ENCODE assay signal across 1 cellular context in the genomic region with DNA sequence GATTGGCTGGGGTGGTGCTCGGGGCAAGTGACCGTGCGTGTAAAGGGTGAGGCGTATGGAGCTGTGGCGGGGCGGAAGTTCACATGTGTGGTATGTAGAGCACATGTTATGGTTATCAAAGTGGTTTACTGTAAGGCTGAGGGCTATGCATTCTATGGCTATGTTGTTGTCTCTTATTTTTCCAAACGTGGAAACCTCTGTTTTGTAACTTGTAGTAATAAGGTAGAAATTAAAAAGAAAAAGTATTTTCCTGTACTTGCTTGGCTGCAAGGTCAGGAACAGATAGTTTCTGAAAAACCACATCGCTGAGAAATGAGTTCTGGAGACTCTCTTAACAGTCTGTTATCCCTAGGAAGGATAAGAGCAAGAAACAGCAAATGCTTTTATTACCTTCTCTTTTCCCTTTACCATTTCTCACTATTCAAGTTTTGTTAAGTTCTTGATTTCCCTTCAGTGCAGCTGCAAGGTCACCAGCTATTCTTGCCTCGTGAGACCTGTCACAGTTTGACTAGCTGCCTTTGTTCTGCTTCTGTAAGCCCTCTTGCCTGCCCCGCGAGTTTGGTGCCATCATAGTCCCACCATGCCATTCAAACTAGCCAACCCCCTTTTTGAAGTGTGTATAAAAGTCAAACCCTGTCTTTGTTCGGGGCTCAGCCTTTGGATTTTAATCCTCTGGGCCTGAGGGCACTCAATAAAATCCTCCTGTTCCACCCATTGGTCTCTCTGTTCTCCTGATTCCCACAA.
A peak's percentile ranks its signal among the peaks of the same experiment; 100 is the strongest.
TF ChIP-seq lines count a peak whose summit lies in the region.

No MANE protein-coding gene starts in this region.

TF ChIP-seq in HepG2, 621 proteins besides CTCF, POLR2A, EP300 and RAD21 (continued from another document and continues in another):
- TF ChIP-seq, protein P1, sequence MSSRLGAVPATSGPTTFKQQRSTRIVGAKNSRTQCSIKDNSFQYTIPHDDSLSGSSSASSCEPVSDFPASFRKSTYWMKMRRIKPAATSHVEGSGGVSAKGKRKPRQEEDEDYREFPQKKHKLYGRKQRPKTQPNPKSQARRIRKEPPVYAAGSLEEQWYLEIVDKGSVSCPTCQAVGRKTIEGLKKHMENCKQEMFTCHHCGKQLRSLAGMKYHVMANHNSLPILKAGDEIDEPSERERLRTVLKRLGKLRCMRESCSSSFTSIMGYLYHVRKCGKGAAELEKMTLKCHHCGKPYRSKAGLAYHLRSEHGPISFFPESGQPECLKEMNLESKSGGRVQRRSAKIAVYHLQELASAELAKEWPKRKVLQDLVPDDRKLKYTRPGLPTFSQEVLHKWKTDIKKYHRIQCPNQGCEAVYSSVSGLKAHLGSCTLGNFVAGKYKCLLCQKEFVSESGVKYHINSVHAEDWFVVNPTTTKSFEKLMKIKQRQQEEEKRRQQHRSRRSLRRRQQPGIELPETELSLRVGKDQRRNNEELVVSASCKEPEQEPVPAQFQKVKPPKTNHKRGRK (CRISPR knock-in tag; IDR thresholded peaks at IDR 0.05) = no peak
- TF ChIP-seq ZNF83 (CRISPR knock-in tag; IDR thresholded peaks at IDR 0.05; ENCODE audit: borderline replicate concordance) = no peak
- TF ChIP-seq MEF2D (CRISPR knock-in tag; IDR thresholded peaks at IDR 0.05) = no peak
- no peak for TF ChIP-seq EEA1 (CRISPR knock-in tag; IDR thresholded peaks at IDR 0.05; ENCODE audit: borderline replicate concordance)
- TF ChIP-seq POGZ (CRISPR knock-in tag; IDR thresholded peaks at IDR 0.05) = 0 out of 2 replicates have a peak, but pooled peaks have one; percentile 39
- TF ChIP-seq SP5 (CRISPR knock-in tag; IDR thresholded peaks at IDR 0.05; ENCODE audit: borderline replicate concordance, low read depth) = no peak
- TF ChIP-seq CBX1 (IDR thresholded peaks at IDR 0.05; ENCODE audit: low read depth) = peak; percentile 96
- TF ChIP-seq, protein P2, sequence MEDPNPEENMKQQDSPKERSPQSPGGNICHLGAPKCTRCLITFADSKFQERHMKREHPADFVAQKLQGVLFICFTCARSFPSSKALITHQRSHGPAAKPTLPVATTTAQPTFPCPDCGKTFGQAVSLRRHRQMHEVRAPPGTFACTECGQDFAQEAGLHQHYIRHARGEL (CRISPR knock-in tag; IDR thresholded peaks at IDR 0.05) = no peak
- no peak for TF ChIP-seq ZNF672 (CRISPR knock-in tag; IDR thresholded peaks at IDR 0.05)
- TF ChIP-seq, protein P3, sequence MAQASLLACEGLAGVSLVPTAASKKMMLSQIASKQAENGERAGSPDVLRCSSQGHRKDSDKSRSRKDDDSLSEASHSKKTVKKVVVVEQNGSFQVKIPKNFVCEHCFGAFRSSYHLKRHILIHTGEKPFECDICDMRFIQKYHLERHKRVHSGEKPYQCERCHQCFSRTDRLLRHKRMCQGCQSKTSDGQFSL (CRISPR knock-in tag; IDR thresholded peaks at IDR 0.05) = peak; percentile 61
- TF ChIP-seq RFX3 (CRISPR knock-in tag; IDR thresholded peaks at IDR 0.05) = no peak; the same call in 1 of the 2 replicates
- 0 out of 2 replicates have a peak, but pooled peaks have one; percentile 33 for TF ChIP-seq HMG20B (CRISPR knock-in tag; conservative IDR thresholded peaks at IDR 0.05)
- no peak for TF ChIP-seq TBL1XR1 (IDR thresholded peaks at IDR 0.05; ENCODE audit: borderline replicate concordance, low read length, partially characterized antibody)
- TF ChIP-seq, protein P4, sequence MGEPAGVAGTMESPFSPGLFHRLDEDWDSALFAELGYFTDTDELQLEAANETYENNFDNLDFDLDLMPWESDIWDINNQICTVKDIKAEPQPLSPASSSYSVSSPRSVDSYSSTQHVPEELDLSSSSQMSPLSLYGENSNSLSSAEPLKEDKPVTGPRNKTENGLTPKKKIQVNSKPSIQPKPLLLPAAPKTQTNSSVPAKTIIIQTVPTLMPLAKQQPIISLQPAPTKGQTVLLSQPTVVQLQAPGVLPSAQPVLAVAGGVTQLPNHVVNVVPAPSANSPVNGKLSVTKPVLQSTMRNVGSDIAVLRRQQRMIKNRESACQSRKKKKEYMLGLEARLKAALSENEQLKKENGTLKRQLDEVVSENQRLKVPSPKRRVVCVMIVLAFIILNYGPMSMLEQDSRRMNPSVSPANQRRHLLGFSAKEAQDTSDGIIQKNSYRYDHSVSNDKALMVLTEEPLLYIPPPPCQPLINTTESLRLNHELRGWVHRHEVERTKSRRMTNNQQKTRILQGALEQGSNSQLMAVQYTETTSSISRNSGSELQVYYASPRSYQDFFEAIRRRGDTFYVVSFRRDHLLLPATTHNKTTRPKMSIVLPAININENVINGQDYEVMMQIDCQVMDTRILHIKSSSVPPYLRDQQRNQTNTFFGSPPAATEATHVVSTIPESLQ (CRISPR knock-in tag; conservative IDR thresholded peaks at IDR 0.05) = no peak; the same call in 1 of the 2 replicates
- TF ChIP-seq, protein P5, sequence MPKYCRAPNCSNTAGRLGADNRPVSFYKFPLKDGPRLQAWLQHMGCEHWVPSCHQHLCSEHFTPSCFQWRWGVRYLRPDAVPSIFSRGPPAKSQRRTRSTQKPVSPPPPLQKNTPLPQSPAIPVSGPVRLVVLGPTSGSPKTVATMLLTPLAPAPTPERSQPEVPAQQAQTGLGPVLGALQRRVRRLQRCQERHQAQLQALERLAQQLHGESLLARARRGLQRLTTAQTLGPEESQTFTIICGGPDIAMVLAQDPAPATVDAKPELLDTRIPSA (CRISPR knock-in tag; IDR thresholded peaks at IDR 0.05; ENCODE audit: borderline replicate concordance) = no peak
- TF ChIP-seq, protein P6, sequence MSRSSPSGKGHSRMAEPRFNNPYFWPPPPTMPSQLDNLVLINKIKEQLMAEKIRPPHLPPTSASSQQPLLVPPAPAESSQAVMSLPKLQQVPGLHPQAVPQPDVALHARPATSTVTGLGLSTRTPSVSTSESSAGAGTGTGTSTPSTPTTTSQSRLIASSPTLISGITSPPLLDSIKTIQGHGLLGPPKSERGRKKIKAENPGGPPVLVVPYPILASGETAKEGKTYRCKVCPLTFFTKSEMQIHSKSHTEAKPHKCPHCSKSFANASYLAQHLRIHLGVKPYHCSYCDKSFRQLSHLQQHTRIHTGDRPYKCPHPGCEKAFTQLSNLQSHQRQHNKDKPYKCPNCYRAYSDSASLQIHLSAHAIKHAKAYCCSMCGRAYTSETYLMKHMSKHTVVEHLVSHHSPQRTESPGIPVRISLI (CRISPR knock-in tag; IDR thresholded peaks at IDR 0.05; ENCODE audit: borderline replicate concordance) = peak; percentile 54; the same call in 1 of the 2 replicates
- TF ChIP-seq CBFB (CRISPR knock-in tag; IDR thresholded peaks at IDR 0.05) = no peak
- no peak for TF ChIP-seq AHR (CRISPR knock-in tag; IDR thresholded peaks at IDR 0.05)
- TF ChIP-seq, protein P7, sequence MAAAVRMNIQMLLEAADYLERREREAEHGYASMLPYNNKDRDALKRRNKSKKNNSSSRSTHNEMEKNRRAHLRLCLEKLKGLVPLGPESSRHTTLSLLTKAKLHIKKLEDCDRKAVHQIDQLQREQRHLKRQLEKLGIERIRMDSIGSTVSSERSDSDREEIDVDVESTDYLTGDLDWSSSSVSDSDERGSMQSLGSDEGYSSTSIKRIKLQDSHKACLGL (CRISPR knock-in tag; IDR thresholded peaks at IDR 0.05) = 0 out of 2 replicates have a peak, but pooled peaks have one; percentile 16
- TF ChIP-seq NAIF1 (CRISPR knock-in tag; IDR thresholded peaks at IDR 0.05; ENCODE audit: borderline replicate concordance) = no peak
- no peak for TF ChIP-seq ZNF501 (CRISPR knock-in tag; IDR thresholded peaks at IDR 0.05)
- TF ChIP-seq ZBTB7B (CRISPR knock-in tag; IDR thresholded peaks at IDR 0.05) = no peak
- TF ChIP-seq ZNF468 (CRISPR knock-in tag; IDR thresholded peaks at IDR 0.05) = no peak
- no peak for TF ChIP-seq ONECUT2 (CRISPR knock-in tag; IDR thresholded peaks at IDR 0.05)
- peak; percentile 66 for TF ChIP-seq NCOA2 (CRISPR knock-in tag; IDR thresholded peaks at IDR 0.05)
- TF ChIP-seq, protein P8, sequence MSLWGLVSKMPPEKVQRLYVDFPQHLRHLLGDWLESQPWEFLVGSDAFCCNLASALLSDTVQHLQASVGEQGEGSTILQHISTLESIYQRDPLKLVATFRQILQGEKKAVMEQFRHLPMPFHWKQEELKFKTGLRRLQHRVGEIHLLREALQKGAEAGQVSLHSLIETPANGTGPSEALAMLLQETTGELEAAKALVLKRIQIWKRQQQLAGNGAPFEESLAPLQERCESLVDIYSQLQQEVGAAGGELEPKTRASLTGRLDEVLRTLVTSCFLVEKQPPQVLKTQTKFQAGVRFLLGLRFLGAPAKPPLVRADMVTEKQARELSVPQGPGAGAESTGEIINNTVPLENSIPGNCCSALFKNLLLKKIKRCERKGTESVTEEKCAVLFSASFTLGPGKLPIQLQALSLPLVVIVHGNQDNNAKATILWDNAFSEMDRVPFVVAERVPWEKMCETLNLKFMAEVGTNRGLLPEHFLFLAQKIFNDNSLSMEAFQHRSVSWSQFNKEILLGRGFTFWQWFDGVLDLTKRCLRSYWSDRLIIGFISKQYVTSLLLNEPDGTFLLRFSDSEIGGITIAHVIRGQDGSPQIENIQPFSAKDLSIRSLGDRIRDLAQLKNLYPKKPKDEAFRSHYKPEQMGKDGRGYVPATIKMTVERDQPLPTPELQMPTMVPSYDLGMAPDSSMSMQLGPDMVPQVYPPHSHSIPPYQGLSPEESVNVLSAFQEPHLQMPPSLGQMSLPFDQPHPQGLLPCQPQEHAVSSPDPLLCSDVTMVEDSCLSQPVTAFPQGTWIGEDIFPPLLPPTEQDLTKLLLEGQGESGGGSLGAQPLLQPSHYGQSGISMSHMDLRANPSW (CRISPR knock-in tag; IDR thresholded peaks at IDR 0.05; ENCODE audit: borderline replicate concordance) = 0 out of 2 replicates have a peak, but pooled peaks have one; percentile 60
- TF ChIP-seq, protein P9, sequence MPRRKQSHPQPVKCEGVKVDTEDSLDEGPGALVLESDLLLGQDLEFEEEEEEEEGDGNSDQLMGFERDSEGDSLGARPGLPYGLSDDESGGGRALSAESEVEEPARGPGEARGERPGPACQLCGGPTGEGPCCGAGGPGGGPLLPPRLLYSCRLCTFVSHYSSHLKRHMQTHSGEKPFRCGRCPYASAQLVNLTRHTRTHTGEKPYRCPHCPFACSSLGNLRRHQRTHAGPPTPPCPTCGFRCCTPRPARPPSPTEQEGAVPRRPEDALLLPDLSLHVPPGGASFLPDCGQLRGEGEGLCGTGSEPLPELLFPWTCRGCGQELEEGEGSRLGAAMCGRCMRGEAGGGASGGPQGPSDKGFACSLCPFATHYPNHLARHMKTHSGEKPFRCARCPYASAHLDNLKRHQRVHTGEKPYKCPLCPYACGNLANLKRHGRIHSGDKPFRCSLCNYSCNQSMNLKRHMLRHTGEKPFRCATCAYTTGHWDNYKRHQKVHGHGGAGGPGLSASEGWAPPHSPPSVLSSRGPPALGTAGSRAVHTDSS (CRISPR knock-in tag; conservative IDR thresholded peaks at IDR 0.05) = 0 out of 2 replicates have a peak, but pooled peaks have one; percentile 47
- TF ChIP-seq ESRRA (CRISPR knock-in tag; IDR thresholded peaks at IDR 0.05; ENCODE audit: low read depth) = no peak
- TF ChIP-seq ZNF713 (CRISPR knock-in tag; IDR thresholded peaks at IDR 0.05) = no peak
- no peak for TF ChIP-seq ZMYM4 (CRISPR knock-in tag; IDR thresholded peaks at IDR 0.05)
- TF ChIP-seq YEATS4 (CRISPR knock-in tag; IDR thresholded peaks at IDR 0.05; ENCODE audit: borderline replicate concordance) = no peak; the same call in 1 of the 2 replicates
- TF ChIP-seq MAF1 (CRISPR knock-in tag; IDR thresholded peaks at IDR 0.05; ENCODE audit: borderline replicate concordance) = peak; percentile 86; the same call in 1 of the 2 replicates
- TF ChIP-seq ZFP36L2 (CRISPR knock-in tag; IDR thresholded peaks at IDR 0.05) = 0 out of 2 replicates have a peak, but pooled peaks have one; percentile 35
- TF ChIP-seq, protein P10, sequence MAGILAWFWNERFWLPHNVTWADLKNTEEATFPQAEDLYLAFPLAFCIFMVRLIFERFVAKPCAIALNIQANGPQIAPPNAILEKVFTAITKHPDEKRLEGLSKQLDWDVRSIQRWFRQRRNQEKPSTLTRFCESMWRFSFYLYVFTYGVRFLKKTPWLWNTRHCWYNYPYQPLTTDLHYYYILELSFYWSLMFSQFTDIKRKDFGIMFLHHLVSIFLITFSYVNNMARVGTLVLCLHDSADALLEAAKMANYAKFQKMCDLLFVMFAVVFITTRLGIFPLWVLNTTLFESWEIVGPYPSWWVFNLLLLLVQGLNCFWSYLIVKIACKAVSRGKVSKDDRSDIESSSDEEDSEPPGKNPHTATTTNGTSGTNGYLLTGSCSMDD (CRISPR knock-in tag; IDR thresholded peaks at IDR 0.05) = no peak
- TF ChIP-seq ZFP90 (CRISPR knock-in tag; IDR thresholded peaks at IDR 0.05; ENCODE audit: borderline replicate concordance) = 0 out of 2 replicates have a peak, but pooled peaks have one; percentile 14
- peak; percentile 58 for TF ChIP-seq ZNF317 (CRISPR knock-in tag; IDR thresholded peaks at IDR 0.05)
- no peak for TF ChIP-seq RAD51 (IDR thresholded peaks at IDR 0.05; ENCODE audit: borderline replicate concordance)
- peak; percentile 97; the same call in 1 of the 2 replicates for TF ChIP-seq MBD4 (IDR thresholded peaks at IDR 0.05; ENCODE audit: borderline replicate concordance, low read length)
- no peak for TF ChIP-seq MTA1 (CRISPR knock-in tag; IDR thresholded peaks at IDR 0.05; ENCODE audit: borderline replicate concordance)
- no peak for TF ChIP-seq ZSCAN21 (CRISPR knock-in tag; IDR thresholded peaks at IDR 0.05; ENCODE audit: borderline replicate concordance)
- TF ChIP-seq ZNF878 (CRISPR knock-in tag; IDR thresholded peaks at IDR 0.05) = no peak
- peak; percentile 85 for TF ChIP-seq THAP11 (CRISPR knock-in tag; IDR thresholded peaks at IDR 0.05)
- no peak for TF ChIP-seq ZNF605 (CRISPR knock-in tag; IDR thresholded peaks at IDR 0.05)
- peak; percentile 69; the same call in 1 of the 2 replicates for TF ChIP-seq ZNF256 (CRISPR knock-in tag; conservative IDR thresholded peaks at IDR 0.05)
- TF ChIP-seq TP53 (CRISPR knock-in tag; conservative IDR thresholded peaks at IDR 0.05) = no peak; the same call in 1 of the 2 replicates
- TF ChIP-seq, protein P11, sequence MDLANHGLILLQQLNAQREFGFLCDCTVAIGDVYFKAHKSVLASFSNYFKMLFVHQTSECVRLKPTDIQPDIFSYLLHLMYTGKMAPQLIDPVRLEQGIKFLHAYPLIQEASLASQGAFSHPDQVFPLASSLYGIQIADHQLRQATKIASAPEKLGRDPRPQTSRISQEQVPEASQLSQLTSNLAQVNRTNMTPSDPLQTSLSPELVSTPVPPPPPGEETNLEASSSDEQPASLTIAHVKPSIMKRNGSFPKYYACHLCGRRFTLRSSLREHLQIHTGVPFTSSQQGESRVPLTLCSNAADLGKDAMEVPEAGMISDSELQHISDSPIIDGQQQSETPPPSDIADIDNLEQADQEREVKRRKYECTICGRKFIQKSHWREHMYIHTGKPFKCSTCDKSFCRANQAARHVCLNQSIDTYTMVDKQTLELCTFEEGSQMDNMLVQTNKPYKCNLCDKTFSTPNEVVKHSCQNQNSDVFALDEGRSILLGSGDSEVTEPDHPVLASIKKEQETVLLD (CRISPR knock-in tag; IDR thresholded peaks at IDR 0.05; ENCODE audit: low read depth) = no peak
- no peak for TF ChIP-seq CREB1 (IDR thresholded peaks at IDR 0.05)
- TF ChIP-seq CREB1 (CRISPR knock-in tag; IDR thresholded peaks at IDR 0.05) = no peak
- TF ChIP-seq, protein P12, sequence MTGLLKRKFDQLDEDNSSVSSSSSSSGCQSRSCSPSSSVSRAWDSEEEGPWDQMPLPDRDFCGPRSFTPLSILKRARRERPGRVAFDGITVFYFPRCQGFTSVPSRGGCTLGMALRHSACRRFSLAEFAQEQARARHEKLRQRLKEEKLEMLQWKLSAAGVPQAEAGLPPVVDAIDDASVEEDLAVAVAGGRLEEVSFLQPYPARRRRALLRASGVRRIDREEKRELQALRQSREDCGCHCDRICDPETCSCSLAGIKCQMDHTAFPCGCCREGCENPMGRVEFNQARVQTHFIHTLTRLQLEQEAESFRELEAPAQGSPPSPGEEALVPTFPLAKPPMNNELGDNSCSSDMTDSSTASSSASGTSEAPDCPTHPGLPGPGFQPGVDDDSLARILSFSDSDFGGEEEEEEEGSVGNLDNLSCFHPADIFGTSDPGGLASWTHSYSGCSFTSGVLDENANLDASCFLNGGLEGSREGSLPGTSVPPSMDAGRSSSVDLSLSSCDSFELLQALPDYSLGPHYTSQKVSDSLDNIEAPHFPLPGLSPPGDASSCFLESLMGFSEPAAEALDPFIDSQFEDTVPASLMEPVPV (CRISPR knock-in tag; IDR thresholded peaks at IDR 0.05) = no peak
